In genomic region chr9:89038354-89039091, GRCh38 we compare ENCODE assay signal across 13 cellular contexts. TPM values are rescaled to one million over a fixed set of nuclear protein-coding genes. Genes with fewer than 3 reads are reported as not detected.
DNase-seq lines count a peak whose midpoint lies in the region; ATAC-seq and TF ChIP-seq lines count a peak whose summit lies in the region.
"Had no signal": no experiment of that assay in that cellular context is flagged by ENCODE, and none has a peak within 500 bp of the region (broad histone marks: within the 10 kb centered on the region; RNA-seq: fewer than 3 reads in every experiment).

No MANE protein-coding gene starts in this region.

- in situ Hi-C loops in astrocyte of the spinal cord (cut with HindIII; ENCODE audit: low sequenced_read_pairs) (no loop called here), gastrocnemius medialis (cut with MboI; ENCODE audit: low sequenced_read_pairs in 4 of 4) (no loop called here)

- no peak overlapping the region for H3K27ac ChIP-seq in gastrocnemius medialis

- no peaks in the 10 kb centered on the region for H3K4me1 ChIP-seq in gastrocnemius medialis

- intact Hi-C loops in gastrocnemius medialis (cut with DNase I; ENCODE audit: low total_unique reads) = no loop called here

- no peaks in the 10 kb centered on the region for H3K9me3 Mint-ChIP-seq in mesothelial cell of epicardium
- H3K9me3 Mint-ChIP-seq in stimulated activated memory B cell treated with anti-CD40 and anti-IgM and Interleukin-4, amounts not matched to agents 10 μg/mL and 1 μg/mL and 100 μg/mL, for 72 hours = no peaks in the 10 kb centered on the region
- H3K9me3 Mint-ChIP-seq: naive thymus-derived CD4-positive, alpha-beta T cell had no signal

- no peak overlapping the region for H3K4me3 Mint-ChIP-seq in mesothelial cell of epicardium
- no peak overlapping the region for H3K4me3 Mint-ChIP-seq in stimulated activated memory B cell treated with anti-CD40 and anti-IgM and Interleukin-4, amounts not matched to agents 10 μg/mL and 1 μg/mL and 100 μg/mL, for 72 hours
- H3K4me3 Mint-ChIP-seq: naive thymus-derived CD4-positive, alpha-beta T cell had no signal

- no peak overlapping the region for H3K27ac Mint-ChIP-seq in mesothelial cell of epicardium
- no peak overlapping the region for H3K27ac Mint-ChIP-seq in stimulated activated memory B cell treated with anti-CD40 and anti-IgM and Interleukin-4, amounts not matched to agents 10 μg/mL and 1 μg/mL and 100 μg/mL, for 72 hours
- H3K27ac Mint-ChIP-seq: naive thymus-derived CD4-positive, alpha-beta T cell had no signal

- no peaks in the 10 kb centered on the region for H3K36me3 ChIP-seq in gastrocnemius medialis

- H3K27me3 ChIP-seq in gastrocnemius medialis = no peaks in the 10 kb centered on the region

- TF ChIP-seq CTCF in astrocyte of the spinal cord (IDR thresholded peaks at IDR 0.05; ENCODE audit: low read depth, low read length) (no peak), gastrocnemius medialis (IDR thresholded peaks at IDR 0.05 in 4 of 5, conservative IDR thresholded peaks at IDR 0.05 in 1 of 5) (no peak), mesothelial cell of epicardium (IDR thresholded peaks at IDR 0.05; ENCODE audit: unreplicated experiment) (no peak)

- no peak for TF ChIP-seq POLR2A in gastrocnemius medialis (IDR thresholded peaks at IDR 0.05)

- peak; percentile 79 to 80 for ATAC-seq in gastrocnemius medialis
- ATAC-seq in stimulated activated memory B cell treated with anti-CD40 and anti-IgM and Interleukin-4, amounts not matched to agents 10 μg/mL and 1 μg/mL and 100 μg/mL, for 72 hours = no peak
- ATAC-seq: naive thymus-derived CD4-positive, alpha-beta T cell had no signal

- no peak overlapping the region for H3K4me3 ChIP-seq in astrocyte of the spinal cord (ENCODE audit: low read depth, low read length)
- H3K4me3 ChIP-seq in gastrocnemius medialis = no peak overlapping the region

- no peaks in the 10 kb centered on the region for H3K9me3 ChIP-seq in gastrocnemius medialis

- no peaks in the 10 kb centered on the region for H3K27me3 Mint-ChIP-seq in mesothelial cell of epicardium (ENCODE audit: low read depth)
- H3K27me3 Mint-ChIP-seq in stimulated activated memory B cell treated with anti-CD40 and anti-IgM and Interleukin-4, amounts not matched to agents 10 μg/mL and 1 μg/mL and 100 μg/mL, for 72 hours = no peaks in the 10 kb centered on the region

- peak; percentile 86 for DNase-seq in GM04504 (ENCODE audit: low read depth)
- peak; percentile 85 for DNase-seq in astrocyte of the spinal cord (ENCODE audit: low read depth, low spot score)
- DNase-seq in globus pallidus (ENCODE audit: low spot score) = peak; percentile 89
- peak; percentile 20 to 50 for DNase-seq in gastrocnemius medialis
- no peak for DNase-seq in LoVo (ENCODE audit: low spot score)
- DNase-seq in mesothelial cell of epicardium (ENCODE audit: low spot score in 2 of 2, unreplicated experiment in 2 of 2) = no peak
- DNase-seq in activated CD8-positive, alpha-beta memory T cell treated with anti-CD3 and anti-CD28 coated beads, Interleukin-2, amount 50 U/mL, for 4 hours = no peak
- DNase-seq: activated CD4-positive, CD25-positive, alpha-beta regulatory T cell; activated naive CD4-positive, alpha-beta T cell; naive thymus-derived CD4-positive, alpha-beta T cell; OCI-M1; stimulated activated CD4-positive, alpha-beta T cell treated with anti-CD3 and anti-CD28 coated beads, Interleukin-4, amount 100 ng/mL, for 4 hours had no signal

- no peaks in the 10 kb centered on the region for H3K36me3 Mint-ChIP-seq in mesothelial cell of epicardium
- no peaks in the 10 kb centered on the region for H3K36me3 Mint-ChIP-seq in stimulated activated memory B cell treated with anti-CD40 and anti-IgM and Interleukin-4, amounts not matched to agents 10 μg/mL and 1 μg/mL and 100 μg/mL, for 72 hours
- H3K36me3 Mint-ChIP-seq: naive thymus-derived CD4-positive, alpha-beta T cell had no signal

- H3K4me1 Mint-ChIP-seq in mesothelial cell of epicardium = peaks cover 4% of the 10 kb centered on the region
- H3K4me1 Mint-ChIP-seq in stimulated activated memory B cell treated with anti-CD40 and anti-IgM and Interleukin-4, amounts not matched to agents 10 μg/mL and 1 μg/mL and 100 μg/mL, for 72 hours = no peaks in the 10 kb centered on the region
- H3K4me1 Mint-ChIP-seq: naive thymus-derived CD4-positive, alpha-beta T cell had no signal

RNA-seq across cellular contexts. Expression of gene S1PR3, which starts 47.3 kb away (rescaled TPM):
- total RNA-seq in gastrocnemius medialis (10 to 100 TPM in 1 of 4 donors, 1 to 10 TPM in 3; 3.3 to 13.4 (median 5.7) TPM), mesothelial cell of epicardium (33.2 to 38.3 TPM (median 38.2 TPM) in 3 replicates)

Comparison
In these comparisons a context has a peak if more than half of its experiments do, and no peak if none do; other contexts are left out.
1. DNase-seq: peak in GM04504 (single experiment), astrocyte of the spinal cord (single experiment), globus pallidus (single experiment) and gastrocnemius medialis (2 of 2); none in LoVo (single experiment), mesothelial cell of epicardium (0 of 2) and activated CD8-positive, alpha-beta memory T cell treated with anti-CD3 and anti-CD28 coated beads, Interleukin-2, amount 50 U/mL, for 4 hours (single experiment).